In the genomic region with DNA sequence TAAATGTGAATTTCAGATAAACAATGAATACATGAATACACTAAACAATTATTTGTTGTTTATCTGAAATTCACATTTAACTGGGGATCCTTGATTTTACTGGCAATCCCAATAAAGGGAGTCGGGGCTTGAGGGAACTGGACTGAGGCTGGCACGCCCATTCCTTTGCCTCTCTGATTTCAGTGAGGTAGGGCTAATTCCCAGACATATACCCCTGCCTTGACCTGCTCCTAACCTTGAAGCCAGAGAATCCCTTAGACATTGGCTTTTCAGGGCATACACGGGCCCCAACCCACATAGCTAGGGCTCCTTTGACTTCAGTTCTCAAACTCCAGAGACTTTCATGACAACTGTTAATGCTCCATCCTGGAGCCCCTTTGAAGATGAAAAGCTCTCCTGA, we compare ENCODE assay signal across 18 cellular contexts. TPM values are rescaled to one million over a fixed set of nuclear protein-coding genes. Genes with fewer than 3 reads are reported as not detected.
DNase-seq lines count a peak whose midpoint lies in the region; ATAC-seq and TF ChIP-seq lines count a peak whose summit lies in the region.
"Had no signal": no experiment of that assay in that cellular context is flagged by ENCODE, and none has a peak within 500 bp of the region (broad histone marks: within the 10 kb centered on the region; RNA-seq: fewer than 3 reads in every experiment).

No MANE protein-coding gene starts in this region.

- H3K36me3 ChIP-seq in esophagus squamous epithelium, result no peaks in the 10 kb centered on the region

- no peak for DNase-seq in stimulated activated naive CD8-positive, alpha-beta T cell treated with anti-CD3 and anti-CD28 coated beads, Interleukin-15, amount 100 ng/mL, for 72 hours
- no peak for DNase-seq in esophagus squamous epithelium (lab: John Stamatoyannopoulos, UW)
- DNase-seq in activated CD4-positive, alpha-beta memory T cell treated with anti-CD3 and anti-CD28 coated beads, Interleukin-2, amount 10 ng/mL, durations not matched to agents 7 days and 5 days, result no peak
- DNase-seq in HCEC 1CT, result no peak
- DNase-seq: GDM1, GOT3, KBM-7, NCI-H1092, NCI-H1436 treated with DMSO at 0.1 percent for 48 hours, NCI-H2029 treated with DMSO at 0.1 percent for 48 hours, NCI-H446, SHP77 had no signal

- H3K4me3 Mint-ChIP-seq in stimulated activated naive CD8-positive, alpha-beta T cell treated with anti-CD3 and anti-CD28 coated beads, Interleukin-15, Interleukin-2, amounts not matched to agents 100 ng/mL and 50 ng/mL, for 24 hours, result no peak overlapping the region
- no peak overlapping the region for H3K4me3 Mint-ChIP-seq in stimulated activated naive CD8-positive, alpha-beta T cell treated with anti-CD3 and anti-CD28 coated beads, Interleukin-15, amount 100 ng/mL, for 72 hours
- no peak overlapping the region for H3K4me3 Mint-ChIP-seq in activated CD4-positive, alpha-beta memory T cell treated with anti-CD3 and anti-CD28 coated beads, Interleukin-2, amount 10 ng/mL, durations not matched to agents 7 days and 5 days
- H3K4me3 Mint-ChIP-seq: B cell had no signal

- no peak for TF ChIP-seq CTCF in esophagus squamous epithelium (IDR thresholded peaks at IDR 0.05)

- H3K27ac ChIP-seq in esophagus squamous epithelium, result peak overlapping the region; percentile 82 to 94 (median 87)
- peak overlapping the region in 13 of 21 experiments; percentile 2 to 97 (median 87) for H3K27ac ChIP-seq in skin epidermis

- peaks cover 4 to 37% (median 14%) of the 10 kb centered on the region in 3 donors for H3K4me1 ChIP-seq in esophagus squamous epithelium

- no peak for ATAC-seq in stimulated activated naive CD8-positive, alpha-beta T cell treated with anti-CD3 and anti-CD28 coated beads, Interleukin-15, amount 100 ng/mL, for 72 hours
- ATAC-seq in GM18519 (IDR thresholded peaks at IDR 0.05; ENCODE audit: low FRiP score, unreplicated experiment), result no peak

- peaks cover 0 to 3% (median 0%) of the 10 kb centered on the region in 4 donors for H3K27me3 ChIP-seq in esophagus squamous epithelium

- H3K4me1 Mint-ChIP-seq in stimulated activated naive CD8-positive, alpha-beta T cell treated with anti-CD3 and anti-CD28 coated beads, Interleukin-15, Interleukin-2, amounts not matched to agents 100 ng/mL and 50 ng/mL, for 24 hours (ENCODE audit: low read depth), result peaks cover 22% of the 10 kb centered on the region
- peaks cover 14% of the 10 kb centered on the region for H3K4me1 Mint-ChIP-seq in stimulated activated naive CD8-positive, alpha-beta T cell treated with anti-CD3 and anti-CD28 coated beads, Interleukin-15, amount 100 ng/mL, for 72 hours
- H3K4me1 Mint-ChIP-seq in activated CD4-positive, alpha-beta memory T cell treated with anti-CD3 and anti-CD28 coated beads, Interleukin-2, amount 10 ng/mL, durations not matched to agents 7 days and 5 days, result no peaks in the 10 kb centered on the region
- H3K4me1 Mint-ChIP-seq: B cell had no signal

- peaks cover 23% of the 10 kb centered on the region for H3K27me3 Mint-ChIP-seq in stimulated activated naive CD8-positive, alpha-beta T cell treated with anti-CD3 and anti-CD28 coated beads, Interleukin-15, Interleukin-2, amounts not matched to agents 100 ng/mL and 50 ng/mL, for 24 hours
- H3K27me3 Mint-ChIP-seq in stimulated activated naive CD8-positive, alpha-beta T cell treated with anti-CD3 and anti-CD28 coated beads, Interleukin-15, amount 100 ng/mL, for 72 hours, result peaks cover 29% of the 10 kb centered on the region
- H3K27me3 Mint-ChIP-seq in activated CD4-positive, alpha-beta memory T cell treated with anti-CD3 and anti-CD28 coated beads, Interleukin-2, amount 10 ng/mL, durations not matched to agents 7 days and 5 days, result peaks cover 22% of the 10 kb centered on the region

- CTCF ChIA-PET in activated CD4-positive, alpha-beta memory T cell treated with anti-CD3 and anti-CD28 coated beads, Interleukin-2, amount 10 ng/mL, durations not matched to agents 7 days and 5 days (lab: Charles Lee), result no interaction called here

- POLR2A ChIA-PET in activated CD4-positive, alpha-beta memory T cell treated with anti-CD3 and anti-CD28 coated beads, Interleukin-2, amount 10 ng/mL, durations not matched to agents 7 days and 5 days (lab: Charles Lee), result no interaction called here

- WGBS in esophagus squamous epithelium, 2 donors, result 47 to 52% methylated on average over 3 of the region's 3 CpGs

- H3K36me3 Mint-ChIP-seq in stimulated activated naive CD8-positive, alpha-beta T cell treated with anti-CD3 and anti-CD28 coated beads, Interleukin-15, Interleukin-2, amounts not matched to agents 100 ng/mL and 50 ng/mL, for 24 hours (ENCODE audit: low read depth), result no peaks in the 10 kb centered on the region
- H3K36me3 Mint-ChIP-seq in activated CD4-positive, alpha-beta memory T cell treated with anti-CD3 and anti-CD28 coated beads, Interleukin-2, amount 10 ng/mL, durations not matched to agents 7 days and 5 days (ENCODE audit: low read depth), result no peaks in the 10 kb centered on the region
- H3K36me3 Mint-ChIP-seq: CD14-positive monocyte had no signal

- H3K9me3 Mint-ChIP-seq in stimulated activated naive CD8-positive, alpha-beta T cell treated with anti-CD3 and anti-CD28 coated beads, Interleukin-15, Interleukin-2, amounts not matched to agents 100 ng/mL and 50 ng/mL, for 24 hours, result no peaks in the 10 kb centered on the region
- H3K9me3 Mint-ChIP-seq in stimulated activated naive CD8-positive, alpha-beta T cell treated with anti-CD3 and anti-CD28 coated beads, Interleukin-15, amount 100 ng/mL, for 72 hours, result no peaks in the 10 kb centered on the region
- H3K9me3 Mint-ChIP-seq in activated CD4-positive, alpha-beta memory T cell treated with anti-CD3 and anti-CD28 coated beads, Interleukin-2, amount 10 ng/mL, durations not matched to agents 7 days and 5 days, result no peaks in the 10 kb centered on the region
- H3K9me3 Mint-ChIP-seq: CD14-positive monocyte had no signal

- no peaks in the 10 kb centered on the region for H3K9me3 ChIP-seq in esophagus squamous epithelium

- intact Hi-C loops in esophagus squamous epithelium (cut with DNase I), result no loop called here

- H3K27ac Mint-ChIP-seq in stimulated activated naive CD8-positive, alpha-beta T cell treated with anti-CD3 and anti-CD28 coated beads, Interleukin-15, Interleukin-2, amounts not matched to agents 100 ng/mL and 50 ng/mL, for 24 hours, result peak overlapping the region; percentile 36
- no peak overlapping the region for H3K27ac Mint-ChIP-seq in stimulated activated naive CD8-positive, alpha-beta T cell treated with anti-CD3 and anti-CD28 coated beads, Interleukin-15, amount 100 ng/mL, for 72 hours
- no peak overlapping the region for H3K27ac Mint-ChIP-seq in activated CD4-positive, alpha-beta memory T cell treated with anti-CD3 and anti-CD28 coated beads, Interleukin-2, amount 10 ng/mL, durations not matched to agents 7 days and 5 days
- H3K27ac Mint-ChIP-seq: B cell had no signal

- no peak overlapping the region for H3K4me3 ChIP-seq in esophagus squamous epithelium
- H3K4me3 ChIP-seq in skin epidermis, result no peak overlapping the region

- TF ChIP-seq POLR2A in esophagus squamous epithelium (IDR thresholded peaks at IDR 0.05), result no peak

RNA-seq across cellular contexts. Expression of a gene that starts 10.8 kb away (rescaled TPM):
- total RNA-seq in esophagus squamous epithelium, result 10 to 100 TPM in 1 of 4 donors, 1 to 10 TPM in 3; 3.9 to 13.5 (median 7.8) TPM
- 1 to 10 TPM; 5.7 to 5.8 TPM for total RNA-seq in activated CD4-positive, alpha-beta memory T cell treated with anti-CD3 and anti-CD28 coated beads, Interleukin-2, amount 10 ng/mL, durations not matched to agents 7 days and 5 days

RNA-seq across cellular contexts. Expression of a gene that starts 11.0 kb away (rescaled TPM):
- total RNA-seq in esophagus squamous epithelium, result 100 to 1,000 TPM in 2 of 4 donors, 10 to 100 TPM in 2; 94.8 to 110 (median 98.6) TPM
- total RNA-seq in activated CD4-positive, alpha-beta memory T cell treated with anti-CD3 and anti-CD28 coated beads, Interleukin-2, amount 10 ng/mL, durations not matched to agents 7 days and 5 days, result under 1 TPM; 0.10 to 0.25 TPM
- total RNA-seq: A172 had no signal

RNA-seq across cellular contexts. Expression of a gene that starts 32.6 kb away (rescaled TPM):
- total RNA-seq in esophagus squamous epithelium, result 1 to 10 TPM; 2.9 to 6.2 (median 4.1) TPM
- 1 to 10 TPM; 2.1 to 2.2 TPM for total RNA-seq in activated CD4-positive, alpha-beta memory T cell treated with anti-CD3 and anti-CD28 coated beads, Interleukin-2, amount 10 ng/mL, durations not matched to agents 7 days and 5 days

Comparison
In these comparisons a context has a peak if more than half of its experiments do, and no peak if none do; other contexts are left out.
1. RNA of a gene that starts 11.0 kb away (total RNA-seq): 94.8 to 110 TPM in esophagus squamous epithelium; 0.10 to 0.25 TPM in activated CD4-positive, alpha-beta memory T cell treated with anti-CD3 and anti-CD28 coated beads, Interleukin-2, amount 10 ng/mL, durations not matched to agents 7 days and 5 days; every median in the first group is over 10 times any median in the second.